ENCODE assay signal across 14 cellular contexts in the genomic region with DNA sequence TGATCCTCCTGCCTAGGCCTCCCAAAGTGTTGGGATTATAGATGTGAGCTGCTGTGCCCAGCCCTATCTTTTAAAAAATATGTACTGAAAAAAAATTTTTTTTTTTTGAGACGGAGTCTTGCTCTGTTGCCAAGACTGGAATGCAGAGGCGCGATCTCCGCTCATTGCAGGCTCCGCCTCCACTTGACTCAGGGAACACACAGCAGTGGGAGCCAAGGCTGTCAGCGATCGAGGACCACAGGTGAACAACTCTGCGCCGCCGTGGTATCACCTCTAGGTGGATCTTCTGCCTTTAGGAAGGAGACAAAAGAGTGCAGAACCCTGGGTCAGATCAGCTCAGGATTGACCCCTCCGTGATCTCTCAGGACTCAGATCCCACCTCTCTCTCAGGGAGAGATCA. TPM values are rescaled to one million over a fixed set of nuclear protein-coding genes. Genes with fewer than 3 reads are reported as not detected.
DNase-seq lines count a peak whose midpoint lies in the region; ATAC-seq and TF ChIP-seq lines count a peak whose summit lies in the region.
"Had no signal": no experiment of that assay in that cellular context is flagged by ENCODE, and none has a peak within 500 bp of the region (broad histone marks: within the 10 kb centered on the region; RNA-seq: fewer than 3 reads in every experiment).

No MANE protein-coding gene starts in this region.

- TF ChIP-seq POLR2A in GM18505 (IDR thresholded peaks at IDR 0.05; ENCODE audit: borderline replicate concordance, extremely low read depth, insufficient read depth, insufficient read length), result no peak

- H3K9me3 Mint-ChIP-seq in activated T-helper 1 cell treated with anti-CD3 and anti-CD28 coated beads, Interleukin-12 subunit alpha, Interleukin-12 subunit beta, Interleukin-2, Interleukin-4 antibody, amounts not matched to agents 30 ng/mL and 10 ng/mL and 1 ng/mL, durations not matched to agents 14 hours and 24 hours and 36 hours, result no peaks in the 10 kb centered on the region
- H3K9me3 Mint-ChIP-seq in activated T-helper 17 cell treated with anti-CD3 and anti-CD28 coated beads, Interleukin-2, amount 50 U/mL, for 72 hours, result no peaks in the 10 kb centered on the region
- H3K9me3 Mint-ChIP-seq: activated naive CD8-positive, alpha-beta T cell treated with anti-CD3 and anti-CD28 coated beads, Interleukin-2, amount 50 U/mL, for 24 hours had no signal

- H3K4me1 Mint-ChIP-seq in activated T-helper 1 cell treated with anti-CD3 and anti-CD28 coated beads, Interleukin-12 subunit alpha, Interleukin-12 subunit beta, Interleukin-2, Interleukin-4 antibody, amounts not matched to agents 30 ng/mL and 10 ng/mL and 1 ng/mL, durations not matched to agents 14 hours and 24 hours and 36 hours (ENCODE audit: low read depth), result no peaks in the 10 kb centered on the region
- no peaks in the 10 kb centered on the region for H3K4me1 Mint-ChIP-seq in activated T-helper 17 cell treated with anti-CD3 and anti-CD28 coated beads, Interleukin-2, amount 50 U/mL, for 72 hours
- H3K4me1 Mint-ChIP-seq: activated naive CD8-positive, alpha-beta T cell treated with anti-CD3 and anti-CD28 coated beads, Interleukin-2, amount 50 U/mL, for 24 hours had no signal

- H3K27ac Mint-ChIP-seq in activated T-helper 1 cell treated with anti-CD3 and anti-CD28 coated beads, Interleukin-12 subunit alpha, Interleukin-12 subunit beta, Interleukin-2, Interleukin-4 antibody, amounts not matched to agents 30 ng/mL and 10 ng/mL and 1 ng/mL, durations not matched to agents 14 hours and 24 hours and 36 hours, result no peak overlapping the region
- H3K27ac Mint-ChIP-seq in activated T-helper 17 cell treated with anti-CD3 and anti-CD28 coated beads, Interleukin-2, amount 50 U/mL, for 72 hours, result no peak overlapping the region
- H3K27ac Mint-ChIP-seq: activated naive CD8-positive, alpha-beta T cell treated with anti-CD3 and anti-CD28 coated beads, Interleukin-2, amount 50 U/mL, for 24 hours had no signal

- DNase-seq in Right ventricle myocardium inferior (ENCODE audit: missing footprints), result no peak
- DNase-seq in cardiac septum (ENCODE audit: low spot score), result no peak
- DNase-seq in coronary artery (ENCODE audit: low spot score), result no peak
- peak; percentile 72 for DNase-seq in islet precursor cell
- DNase-seq in activated CD4-positive, alpha-beta T cell treated with anti-CD3 and anti-CD28 coated beads for 4 hours, result no peak
- DNase-seq in activated T-helper 1 cell treated with anti-CD3 and anti-CD28 coated beads, Interleukin-12 subunit alpha, Interleukin-12 subunit beta, Interleukin-2, Interleukin-4 antibody, amounts not matched to agents 30 ng/mL and 10 ng/mL and 1 ng/mL, durations not matched to agents 14 hours and 24 hours and 36 hours (ENCODE audit: low spot score), result no peak
- DNase-seq: activated naive CD8-positive, alpha-beta T cell treated with anti-CD3 and anti-CD28 coated beads, Interleukin-2, amount 50 U/mL, for 24 hours; effector CD8-positive, alpha-beta T cell; midbrain; NCI-H1048; stimulated activated CD8-positive, alpha-beta memory T cell treated with anti-CD3 and anti-CD28 coated beads, Interleukin-4, amount 100 ng/mL, for 48 hours had no signal

- peak overlapping the region; percentile 33 for H3K4me3 ChIP-seq in coronary artery

- H3K4me3 Mint-ChIP-seq in activated T-helper 1 cell treated with anti-CD3 and anti-CD28 coated beads, Interleukin-12 subunit alpha, Interleukin-12 subunit beta, Interleukin-2, Interleukin-4 antibody, amounts not matched to agents 30 ng/mL and 10 ng/mL and 1 ng/mL, durations not matched to agents 14 hours and 24 hours and 36 hours, result no peak overlapping the region
- H3K4me3 Mint-ChIP-seq in activated T-helper 17 cell treated with anti-CD3 and anti-CD28 coated beads, Interleukin-2, amount 50 U/mL, for 72 hours, result no peak overlapping the region
- H3K4me3 Mint-ChIP-seq: activated naive CD8-positive, alpha-beta T cell treated with anti-CD3 and anti-CD28 coated beads, Interleukin-2, amount 50 U/mL, for 24 hours had no signal

- intact Hi-C loops in Right ventricle myocardium inferior (cut with DNase I), result no loop called here
- intact Hi-C loops in cardiac septum (cut with DNase I), result no loop called here
- intact Hi-C loops in activated T-helper 1 cell treated with anti-CD3 and anti-CD28 coated beads, Interleukin-12 subunit alpha, Interleukin-12 subunit beta, Interleukin-2, Interleukin-4 antibody, amounts not matched to agents 30 ng/mL and 10 ng/mL and 1 ng/mL, durations not matched to agents 14 hours and 24 hours and 36 hours (cut with micrococcal nuclease), result no loop called here

- no peak for TF ChIP-seq CTCF in coronary artery (IDR thresholded peaks at IDR 0.05)

- H3K36me3 Mint-ChIP-seq in activated T-helper 1 cell treated with anti-CD3 and anti-CD28 coated beads, Interleukin-12 subunit alpha, Interleukin-12 subunit beta, Interleukin-2, Interleukin-4 antibody, amounts not matched to agents 30 ng/mL and 10 ng/mL and 1 ng/mL, durations not matched to agents 14 hours and 24 hours and 36 hours (ENCODE audit: low read depth), result no peaks in the 10 kb centered on the region
- no peaks in the 10 kb centered on the region for H3K36me3 Mint-ChIP-seq in activated T-helper 17 cell treated with anti-CD3 and anti-CD28 coated beads, Interleukin-2, amount 50 U/mL, for 72 hours (ENCODE audit: low read depth)

- H3K27ac ChIP-seq in coronary artery, result peak overlapping the region in 1 of 2 donors; percentile 8
- H3K27ac ChIP-seq: VCaP had no signal

- ATAC-seq in Right ventricle myocardium inferior, result peak; percentile 61
- no peak for ATAC-seq in GM18505 (IDR thresholded peaks at IDR 0.05; ENCODE audit: unreplicated experiment)
- ATAC-seq in activated T-helper 17 cell treated with anti-CD3 and anti-CD28 coated beads, Interleukin-2, amount 50 U/mL, for 72 hours (replicated peaks), result no peak
- ATAC-seq: activated naive CD8-positive, alpha-beta T cell treated with anti-CD3 and anti-CD28 coated beads, Interleukin-2, amount 50 U/mL, for 24 hours had no signal

- peaks cover 10% of the 10 kb centered on the region for H3K27me3 Mint-ChIP-seq in activated T-helper 1 cell treated with anti-CD3 and anti-CD28 coated beads, Interleukin-12 subunit alpha, Interleukin-12 subunit beta, Interleukin-2, Interleukin-4 antibody, amounts not matched to agents 30 ng/mL and 10 ng/mL and 1 ng/mL, durations not matched to agents 14 hours and 24 hours and 36 hours (ENCODE audit: insufficient read depth)
- peaks cover 9% of the 10 kb centered on the region for H3K27me3 Mint-ChIP-seq in activated T-helper 17 cell treated with anti-CD3 and anti-CD28 coated beads, Interleukin-2, amount 50 U/mL, for 72 hours

RNA-seq across cellular contexts. Expression of gene RAET1E, which starts 13.7 kb away (rescaled TPM):
- total RNA-seq in Right ventricle myocardium inferior (0.27 TPM), cardiac septum (not detected)
- total RNA-seq in activated T-helper 1 cell treated with anti-CD3 and anti-CD28 coated beads, Interleukin-12 subunit alpha, Interleukin-12 subunit beta, Interleukin-2, Interleukin-4 antibody, amounts not matched to agents 30 ng/mL and 10 ng/mL and 1 ng/mL, durations not matched to agents 14 hours and 24 hours and 36 hours, result not detected in 2 replicates
- total RNA-seq in activated T-helper 17 cell treated with anti-CD3 and anti-CD28 coated beads, Interleukin-2, amount 50 U/mL, for 72 hours, result 1 to 10 TPM in 1 of 2 donors, under 1 TPM in 1; 0.99 to 4.9 TPM

RNA-seq across cellular contexts. Expression of gene LRP11, which starts 20.1 kb away (rescaled TPM):
- 21.5 TPM for total RNA-seq in Right ventricle myocardium inferior
- total RNA-seq in cardiac septum, result 11.6 TPM
- total RNA-seq in activated T-helper 1 cell treated with anti-CD3 and anti-CD28 coated beads, Interleukin-12 subunit alpha, Interleukin-12 subunit beta, Interleukin-2, Interleukin-4 antibody, amounts not matched to agents 30 ng/mL and 10 ng/mL and 1 ng/mL, durations not matched to agents 14 hours and 24 hours and 36 hours, result 3.5 and 5.1 TPM in 2 replicates
- 1 to 10 TPM; 6.5 to 9.6 TPM for total RNA-seq in activated T-helper 17 cell treated with anti-CD3 and anti-CD28 coated beads, Interleukin-2, amount 50 U/mL, for 72 hours

RNA-seq across cellular contexts. Expression of gene RAET1G, which starts 38.7 kb away (rescaled TPM):
- total RNA-seq in Right ventricle myocardium inferior, result 0.22 TPM
- total RNA-seq in cardiac septum, result 0.35 TPM
- total RNA-seq in activated T-helper 1 cell treated with anti-CD3 and anti-CD28 coated beads, Interleukin-12 subunit alpha, Interleukin-12 subunit beta, Interleukin-2, Interleukin-4 antibody, amounts not matched to agents 30 ng/mL and 10 ng/mL and 1 ng/mL, durations not matched to agents 14 hours and 24 hours and 36 hours, result 0.18 TPM in 1 of 2 replicates, not detected in the other
- not detected for total RNA-seq in activated T-helper 17 cell treated with anti-CD3 and anti-CD28 coated beads, Interleukin-2, amount 50 U/mL, for 72 hours

RNA-seq across cellular contexts. Expression of gene ULBP2, which starts 57.6 kb away (rescaled TPM):
- total RNA-seq in Right ventricle myocardium inferior (1.3 TPM), cardiac septum (1.1 TPM)
- 0.32 and 0.65 TPM in 2 replicates for total RNA-seq in activated T-helper 1 cell treated with anti-CD3 and anti-CD28 coated beads, Interleukin-12 subunit alpha, Interleukin-12 subunit beta, Interleukin-2, Interleukin-4 antibody, amounts not matched to agents 30 ng/mL and 10 ng/mL and 1 ng/mL, durations not matched to agents 14 hours and 24 hours and 36 hours
- total RNA-seq in activated T-helper 17 cell treated with anti-CD3 and anti-CD28 coated beads, Interleukin-2, amount 50 U/mL, for 72 hours, result not detected
